20 cellular contexts compared by ENCODE assay signal in the genomic region with DNA sequence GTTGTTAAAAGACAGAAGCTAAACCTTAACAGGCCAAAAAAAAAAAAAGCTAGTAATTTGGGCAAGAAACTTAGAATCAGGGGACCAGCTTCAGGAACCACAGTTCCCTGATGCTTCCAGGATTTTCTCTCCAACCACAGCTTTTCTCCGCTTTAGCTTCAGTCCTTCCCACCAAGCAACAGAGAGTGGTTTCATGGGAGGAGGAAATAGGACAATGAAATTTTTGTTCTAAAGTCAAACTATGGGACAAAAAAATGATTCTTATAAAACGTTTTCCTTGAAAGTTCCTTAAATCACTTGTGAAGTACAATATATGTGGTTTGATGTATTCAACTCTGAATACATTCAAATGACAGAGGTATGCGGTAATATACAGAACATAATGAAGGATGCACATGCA.
"Had no signal": no experiment of that assay in that cellular context is flagged by ENCODE, and none has a peak within 500 bp of the region (broad histone marks: within the 10 kb centered on the region; RNA-seq: fewer than 3 reads in every experiment).

No MANE protein-coding gene starts in this region.

- H3K27ac ChIP-seq: breast epithelium, esophagus muscularis mucosa, parathyroid adenoma, suprapubic skin, upper lobe of left lung, VCaP had no signal

- H3K27me3 ChIP-seq: breast epithelium, esophagus muscularis mucosa, suprapubic skin, upper lobe of left lung had no signal

- ATAC-seq: natural killer cell; stimulated activated naive CD8-positive, alpha-beta T cell treated with anti-CD3 and anti-CD28 coated beads, Interleukin-15, Interleukin-2, amounts not matched to agents 100 U/mL and 50 U/mL, for 24 hours had no signal

- H3K9me3 ChIP-seq: breast epithelium, esophagus muscularis mucosa, suprapubic skin, upper lobe of left lung had no signal

- DNase-seq: activated CD4-positive, alpha-beta T cell treated with anti-CD3 and anti-CD28 coated beads, Interleukin-2, amount 50 U/mL, for 1 hour; activated CD4-positive, CD25-positive, alpha-beta regulatory T cell treated with anti-CD3 and anti-CD28 coated beads, Interleukin-2, amount 50 U/mL, for 72 hours; activated CD8-positive, alpha-beta memory T cell treated with anti-CD3 and anti-CD28 coated beads, Interleukin-2, amount 50 U/mL, for 4 hours; activated effector memory CD4-positive, alpha-beta T cell treated with Interleukin-2 at 50 U/mL for 16 hours; activated T-cell treated with anti-CD3 and anti-CD28 coated beads, Interleukin-2, amount 50 U/mL, for 48 hours; cerebellar nuclear complex; effector memory CD4-positive, alpha-beta T cell; mesenchymal stem cell; natural killer cell; retina; stimulated activated CD4-positive, alpha-beta T cell treated with anti-CD3 and anti-CD28 coated beads, Interleukin-1b, Interleukin-23, amount 100 ng/mL, for 48 hours; stimulated activated naive CD8-positive, alpha-beta T cell treated with anti-CD3 and anti-CD28 coated beads, Interleukin-15, Interleukin-2, amounts not matched to agents 100 U/mL and 50 U/mL, for 24 hours had no signal

- H3K4me3 ChIP-seq: breast epithelium, esophagus muscularis mucosa, suprapubic skin, upper lobe of left lung had no signal

- FAIRE-seq: astrocyte, endothelial cell of umbilical vein had no signal
